17 cellular contexts compared by ENCODE assay signal in genomic region chr9:89926691-89927220, GRCh38.
DNase-seq lines count a peak whose midpoint lies in the region; ATAC-seq, FAIRE-seq and TF ChIP-seq lines count a peak whose summit lies in the region.
"Had no signal": no experiment of that assay in that cellular context is flagged by ENCODE, and none has a peak within 500 bp of the region (broad histone marks: within the 10 kb centered on the region; RNA-seq: fewer than 3 reads in every experiment).

No MANE protein-coding gene starts in this region.

- no peak overlapping the region for H3K4me3 ChIP-seq in pancreas

- H3K9me3 Mint-ChIP-seq in activated CD8-positive, alpha-beta memory T cell treated with anti-CD3 and anti-CD28 coated beads, Interleukin-2, amount 10 ng/mL, durations not matched to agents 7 days and 5 days (ENCODE audit: low read depth) = no peaks in the 10 kb centered on the region

- H3K36me3 ChIP-seq in pancreas = no peaks in the 10 kb centered on the region

- H3K27ac Mint-ChIP-seq in activated CD8-positive, alpha-beta memory T cell treated with anti-CD3 and anti-CD28 coated beads, Interleukin-2, amount 10 ng/mL, durations not matched to agents 7 days and 5 days = no peak overlapping the region

- H3K27ac ChIP-seq in C4-2B (peak overlapping the region; percentile 74), pancreas (peak overlapping the region in 1 of 4 donors; percentile 25)

- TF ChIP-seq CTCF in C4-2B (conservative IDR thresholded peaks at IDR 0.05) (no peak), pancreas (IDR thresholded peaks at IDR 0.05) (no peak), D721Med (IDR thresholded peaks at IDR 0.05; ENCODE audit: insufficient read depth, missing control alignments) (no peak)

- H3K27me3 Mint-ChIP-seq in activated CD8-positive, alpha-beta memory T cell treated with anti-CD3 and anti-CD28 coated beads, Interleukin-2, amount 10 ng/mL, durations not matched to agents 7 days and 5 days = peaks cover 38% of the 10 kb centered on the region

- CTCF ChIA-PET in activated CD8-positive, alpha-beta memory T cell treated with anti-CD3 and anti-CD28 coated beads, Interleukin-2, amount 10 ng/mL, durations not matched to agents 7 days and 5 days (lab: Charles Lee) = interaction anchor here (4.5 kb wide), 1 partner anchor 323 kb away, joined by 40 read pairs; the partner anchor contains the start of gene GADD45G

- peaks cover 0 to 16% (median 11%) of the 10 kb centered on the region in 3 donors for H3K4me1 ChIP-seq in pancreas

- WGBS in pancreas, 2 donors = 36 to 48% methylated on average over 7 of the region's 7 CpGs

- H3K27me3 ChIP-seq in pancreas = no peaks in the 10 kb centered on the region

- H3K4me1 Mint-ChIP-seq in activated CD8-positive, alpha-beta memory T cell treated with anti-CD3 and anti-CD28 coated beads, Interleukin-2, amount 10 ng/mL, durations not matched to agents 7 days and 5 days = peaks cover 9% of the 10 kb centered on the region

- H3K4me3 Mint-ChIP-seq in activated CD8-positive, alpha-beta memory T cell treated with anti-CD3 and anti-CD28 coated beads, Interleukin-2, amount 10 ng/mL, durations not matched to agents 7 days and 5 days = no peak overlapping the region

- peak; percentile 34 for DNase-seq in activated CD8-positive, alpha-beta memory T cell treated with anti-CD3 and anti-CD28 coated beads, Interleukin-2, amount 10 ng/mL, durations not matched to agents 7 days and 5 days
- peak; percentile 37 for DNase-seq in left lobe of liver (ENCODE audit: low spot score)
- no peak for DNase-seq in pancreas
- DNase-seq in D721Med (ENCODE audit: insufficient read length, low spot score) = no peak
- no peak for DNase-seq in T-helper 1 cell
- DNase-seq in OCI-M1 (lab: John Stamatoyannopoulos, UW) = no peak
- DNase-seq: Caco-2; DMS53; IMR-90; NCI-H1105 treated with DMSO at 0.1 percent for 48 hours; NCI-H1694 treated with DMSO at 0.1 percent for 48 hours; NCI-H226; NCI-H526; NK-92 treated with Interleukin-12 subunit alpha and Interleukin-12 subunit beta, amount 100 ng/mL, for 24 hours had no signal

- FAIRE-seq in pancreas (lab: Jason Lieb, UNC) (no peak), D721Med (lab: Jason Lieb, UNC) (no peak)
- FAIRE-seq: GM19239 had no signal

- intact Hi-C loops in pancreas (cut with DNase I) = loop anchor here in 1 of 3 donors (10.0 kb wide), 2 partner anchors 168 to 322 kb away; partner anchors contain the start of gene GADD45G

- no peaks in the 10 kb centered on the region for H3K36me3 Mint-ChIP-seq in activated CD8-positive, alpha-beta memory T cell treated with anti-CD3 and anti-CD28 coated beads, Interleukin-2, amount 10 ng/mL, durations not matched to agents 7 days and 5 days

- no peak for ATAC-seq in activated CD8-positive, alpha-beta memory T cell treated with anti-CD3 and anti-CD28 coated beads, Interleukin-2, amount 10 ng/mL, durations not matched to agents 7 days and 5 days
- ATAC-seq in left lobe of liver (peak; percentile 42), pancreas (peak in 3 of 4 donors; percentile 17 to 27 (median 21)), GM19023 (IDR thresholded peaks at IDR 0.05; ENCODE audit: unreplicated experiment) (no peak)

- H3K9me3 ChIP-seq in pancreas = no peaks in the 10 kb centered on the region
- H3K9me3 ChIP-seq: Caco-2 had no signal

Comparison
In these comparisons a context has a peak if more than half of its experiments do, and no peak if none do; other contexts are left out.
1. ATAC-seq: peak in left lobe of liver (single experiment) and pancreas (3 of 4); none in activated CD8-positive, alpha-beta memory T cell treated with anti-CD3 and anti-CD28 coated beads, Interleukin-2, amount 10 ng/mL, durations not matched to agents 7 days and 5 days (single experiment) and GM19023 (single experiment).
2. DNase-seq: peak in activated CD8-positive, alpha-beta memory T cell treated with anti-CD3 and anti-CD28 coated beads, Interleukin-2, amount 10 ng/mL, durations not matched to agents 7 days and 5 days (single experiment) and left lobe of liver (single experiment); none in pancreas (0 of 6), D721Med (single experiment), T-helper 1 cell (0 of 5) and OCI-M1 (single experiment).